2 cellular contexts compared by ENCODE assay signal in genomic region chr16:68823401-68823800, GRCh38.
TF ChIP-seq lines count a peak whose summit lies in the region.

No MANE protein-coding gene starts in this region.

TF ChIP-seq in IMR-90, 13 proteins besides CTCF, POLR2A, EP300 and RAD21:
- TF ChIP-seq MXI1 (IDR thresholded peaks at IDR 0.05; ENCODE audit: borderline replicate concordance, low read depth, low read length) (no peak), FOS (IDR thresholded peaks at IDR 0.05; ENCODE audit: low read depth, low read length) (peak; percentile 30; the same call in 1 of the 2 replicates)

TF ChIP-seq in H1, 55 proteins besides CTCF, POLR2A, EP300 and RAD21:
- TF ChIP-seq RBBP5 (IDR thresholded peaks at IDR 0.05; ENCODE audit: borderline replicate concordance, low read depth, low read length) (no peak), JUND (IDR thresholded peaks at IDR 0.05; ENCODE audit: low read length) (peak; percentile 45; the same call in 1 of the 2 replicates), SIN3A (conservative IDR thresholded peaks at IDR 0.05 in 1 of 2, IDR thresholded peaks at IDR 0.05 in 1 of 2; ENCODE audit: low read depth in 1 of 2, low read length in 2 of 2) (no peak), TEAD4 (IDR thresholded peaks at IDR 0.05; ENCODE audit: low read depth, low read length) (peak; percentile 96), TCF12 (IDR thresholded peaks at IDR 0.05; ENCODE audit: low read depth, low read length) (0 out of 2 replicates have a peak, but pooled peaks have one; percentile 47), BACH1 (IDR thresholded peaks at IDR 0.05; ENCODE audit: low read length) (peak; percentile 60; the same call in 1 of the 2 replicates)
